ENCODE assay signal across 14 cellular contexts in the genomic region with DNA sequence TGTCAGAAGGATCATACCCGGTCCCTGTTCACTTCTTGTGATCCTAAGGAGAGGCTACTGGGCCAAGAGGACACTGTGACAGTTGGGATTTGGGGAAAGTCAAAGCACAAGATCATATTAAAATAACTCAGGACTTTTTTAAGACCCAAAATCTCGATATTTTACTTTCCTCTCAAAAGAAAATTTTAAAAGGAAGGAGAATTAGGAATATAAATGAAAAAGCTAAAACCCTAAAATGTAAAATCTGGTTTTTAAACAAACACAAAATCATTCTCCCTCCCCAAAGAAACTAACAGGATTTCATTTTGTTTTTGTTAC. TPM values are rescaled to one million over a fixed set of nuclear protein-coding genes. Genes with fewer than 3 reads are reported as not detected.
DNase-seq lines count a peak whose midpoint lies in the region; ATAC-seq and TF ChIP-seq lines count a peak whose summit lies in the region.
"Had no signal": no experiment of that assay in that cellular context is flagged by ENCODE, and none has a peak within 500 bp of the region (broad histone marks: within the 10 kb centered on the region; RNA-seq: fewer than 3 reads in every experiment).

No MANE protein-coding gene starts in this region.

- CTCF ChIA-PET in activated CD8-positive, alpha-beta memory T cell treated with anti-CD3 and anti-CD28 coated beads, Interleukin-2, amount 10 ng/mL, durations not matched to agents 7 days and 5 days (lab: Charles Lee), result no interaction called here

- peaks cover 6% of the 10 kb centered on the region for H3K36me3 Mint-ChIP-seq in activated CD8-positive, alpha-beta memory T cell treated with anti-CD3 and anti-CD28 coated beads, Interleukin-2, amount 10 ng/mL, durations not matched to agents 7 days and 5 days
- no peaks in the 10 kb centered on the region for H3K36me3 Mint-ChIP-seq in activated T-helper 17 cell treated with anti-CD3 and anti-CD28 coated beads, Interleukin-2, amount 50 U/mL, for 72 hours (ENCODE audit: low read depth)

- no peak for DNase-seq in activated CD8-positive, alpha-beta memory T cell treated with anti-CD3 and anti-CD28 coated beads, Interleukin-2, amount 10 ng/mL, durations not matched to agents 7 days and 5 days
- DNase-seq in activated CD8-positive, alpha-beta memory T cell treated with anti-CD3 and anti-CD28 coated beads for 24 hours, result no peak
- DNase-seq in RKO (ENCODE audit: low spot score) (no peak), brain microvascular endothelial cell (no peak), NCI-H1694 treated with DMSO at 0.1 percent for 48 hours (lab: John Stamatoyannopoulos, UW) (no peak)
- DNase-seq: DMS 273 treated with DMSO at 0.1 percent for 48 hours, H7 had no signal

- H3K4me3 Mint-ChIP-seq in activated CD8-positive, alpha-beta memory T cell treated with anti-CD3 and anti-CD28 coated beads, Interleukin-2, amount 10 ng/mL, durations not matched to agents 7 days and 5 days, result no peak overlapping the region
- H3K4me3 Mint-ChIP-seq in activated T-helper 17 cell treated with anti-CD3 and anti-CD28 coated beads, Interleukin-2, amount 50 U/mL, for 72 hours, result peak overlapping the region; percentile 71
- H3K4me3 Mint-ChIP-seq: GM23338 had no signal

- peak overlapping the region; percentile 30 for H2AFZ ChIP-seq in neuron (ENCODE audit: low read depth, low read length)
- H2AFZ ChIP-seq: GM23338 had no signal

- no peak for TF ChIP-seq CTCF in brain microvascular endothelial cell (IDR thresholded peaks at IDR 0.05; ENCODE audit: low read depth, low read length, missing control alignments)

- in situ Hi-C loops in brain microvascular endothelial cell (cut with HindIII; ENCODE audit: low pct_ligation_motif_present, low sequenced_read_pairs), result no loop called here

- peaks cover 28% of the 10 kb centered on the region for H3K27me3 Mint-ChIP-seq in activated CD8-positive, alpha-beta memory T cell treated with anti-CD3 and anti-CD28 coated beads, Interleukin-2, amount 10 ng/mL, durations not matched to agents 7 days and 5 days
- H3K27me3 Mint-ChIP-seq in activated T-helper 17 cell treated with anti-CD3 and anti-CD28 coated beads, Interleukin-2, amount 50 U/mL, for 72 hours, result no peaks in the 10 kb centered on the region

- peak overlapping the region; percentile 36 for H3K4me3 ChIP-seq in neuron (ENCODE audit: low read length)
- no peak overlapping the region for H3K4me3 ChIP-seq in brain microvascular endothelial cell (ENCODE audit: low read depth, low read length)
- H3K4me3 ChIP-seq: BLaER1, GM23338 had no signal

- H3K36me3 ChIP-seq in neuron (ENCODE audit: insufficient read depth, low read length), result no peaks in the 10 kb centered on the region
- H3K36me3 ChIP-seq in brain microvascular endothelial cell (replicated peaks), result no peaks in the 10 kb centered on the region

- no peaks in the 10 kb centered on the region for H3K9me3 Mint-ChIP-seq in activated CD8-positive, alpha-beta memory T cell treated with anti-CD3 and anti-CD28 coated beads, Interleukin-2, amount 10 ng/mL, durations not matched to agents 7 days and 5 days (ENCODE audit: low read depth)
- no peaks in the 10 kb centered on the region for H3K9me3 Mint-ChIP-seq in activated T-helper 17 cell treated with anti-CD3 and anti-CD28 coated beads, Interleukin-2, amount 50 U/mL, for 72 hours

- peaks cover 22% of the 10 kb centered on the region for H3K4me1 ChIP-seq in neuron (ENCODE audit: insufficient read depth, low read length)
- H3K4me1 ChIP-seq: BLaER1 had no signal

- peak overlapping the region; percentile 8 for H3K27ac Mint-ChIP-seq in activated CD8-positive, alpha-beta memory T cell treated with anti-CD3 and anti-CD28 coated beads, Interleukin-2, amount 10 ng/mL, durations not matched to agents 7 days and 5 days
- peak overlapping the region; percentile 45 for H3K27ac Mint-ChIP-seq in activated T-helper 17 cell treated with anti-CD3 and anti-CD28 coated beads, Interleukin-2, amount 50 U/mL, for 72 hours
- H3K27ac Mint-ChIP-seq: GM23338 had no signal

- no peaks in the 10 kb centered on the region for H3K9me3 ChIP-seq in neuron (ENCODE audit: low read length)

- peaks cover 7% of the 10 kb centered on the region for H3K4me1 Mint-ChIP-seq in activated CD8-positive, alpha-beta memory T cell treated with anti-CD3 and anti-CD28 coated beads, Interleukin-2, amount 10 ng/mL, durations not matched to agents 7 days and 5 days
- H3K4me1 Mint-ChIP-seq in activated T-helper 17 cell treated with anti-CD3 and anti-CD28 coated beads, Interleukin-2, amount 50 U/mL, for 72 hours, result peaks cover 15% of the 10 kb centered on the region

- no peak for ATAC-seq in activated CD8-positive, alpha-beta memory T cell treated with anti-CD3 and anti-CD28 coated beads, Interleukin-2, amount 10 ng/mL, durations not matched to agents 7 days and 5 days
- ATAC-seq in activated T-helper 17 cell treated with anti-CD3 and anti-CD28 coated beads, Interleukin-2, amount 50 U/mL, for 72 hours (replicated peaks), result no peak
- ATAC-seq: GM23338 had no signal

- no peak overlapping the region for H3K27ac ChIP-seq in brain microvascular endothelial cell
- H3K27ac ChIP-seq: 22Rv1, BLaER1, HL-60 had no signal

- H3K27me3 ChIP-seq in neuron (ENCODE audit: insufficient read depth, low read length) (no peaks in the 10 kb centered on the region), brain microvascular endothelial cell (replicated peaks) (peaks cover 8% of the 10 kb centered on the region)
- H3K27me3 ChIP-seq: BLaER1 had no signal

RNA-seq across cellular contexts. Expression of gene ALOX5, which starts 36.4 kb away (rescaled TPM):
- total RNA-seq in activated CD8-positive, alpha-beta memory T cell treated with anti-CD3 and anti-CD28 coated beads, Interleukin-2, amount 10 ng/mL, durations not matched to agents 7 days and 5 days, result 1 to 10 TPM; 1.9 to 8.9 TPM
- total RNA-seq in activated T-helper 17 cell treated with anti-CD3 and anti-CD28 coated beads, Interleukin-2, amount 50 U/mL, for 72 hours, result 1 to 10 TPM; 4.0 to 7.9 TPM
- total RNA-seq: A673 had no signal
